ENCODE assay signal across 1 cellular context in genomic region chr16:23509441-23509754, GRCh38.
TF ChIP-seq lines count a peak whose summit lies in the region.

No MANE protein-coding gene starts in this region.

TF ChIP-seq in A549, 52 proteins besides CTCF, POLR2A, EP300 and RAD21 (continued from another document):
- no peak for TF ChIP-seq HMGXB4 (CRISPR knock-in tag; IDR thresholded peaks at IDR 0.05; ENCODE audit: borderline replicate concordance)
- no peak for TF ChIP-seq ATOH8 (CRISPR knock-in tag; IDR thresholded peaks at IDR 0.05; ENCODE audit: low read depth)
